Comparison of ENCODE assay signal across 23 cellular contexts in genomic region chr17:2721603-2722002, GRCh38. TPM values are rescaled to one million over a fixed set of nuclear protein-coding genes. Genes with fewer than 3 reads are reported as not detected.
"Had no signal": no experiment of that assay in that cellular context is flagged by ENCODE, and none has a peak within 500 bp of the region (broad histone marks: within the 10 kb centered on the region; RNA-seq: fewer than 3 reads in every experiment).

No MANE protein-coding gene starts in this region.

- DNase-seq: activated CD4-positive, alpha-beta T cell treated with anti-CD3 and anti-CD28 coated beads, Interleukin-2, amount 10 ng/mL, durations not matched to agents 7 days and 5 days; activated effector memory CD4-positive, alpha-beta T cell treated with anti-CD3 and anti-CD28 coated beads, Interleukin-2, amount 50 U/mL, for 16 hours; activated naive CD8-positive, alpha-beta T cell treated with anti-CD3 and anti-CD28 coated beads, Interleukin-2, amount 10 ng/mL, durations not matched to agents 7 days and 5 days; activated T-cell treated with anti-CD3 and anti-CD28 coated beads for 4 hours; body of pancreas; caudate nucleus; dorsolateral prefrontal cortex; foreskin melanocyte; glutamatergic neuron; hippocampal formation; islet precursor cell; lower lobe of right lung; natural killer cell; spleen; stimulated activated CD4-positive, alpha-beta T cell treated with anti-CD3 and anti-CD28 coated beads, Interleukin-2, amount 100 ng/mL, for 24 hours; stomach; trophoblast cell had no signal

- ATAC-seq: body of pancreas, lower lobe of right lung, natural killer cell had no signal

- H3K4me1 Mint-ChIP-seq: natural killer cell had no signal

- H3K27ac ChIP-seq: body of pancreas, dorsolateral prefrontal cortex, lower lobe of right lung, neutrophil, SJSA1, spleen, stomach, vagina had no signal

- H3K4me3 ChIP-seq: body of pancreas, dorsolateral prefrontal cortex, lower lobe of right lung, SJSA1, spleen, stomach, vagina had no signal

- H3K27me3 ChIP-seq: vagina had no signal

- H3K4me3 Mint-ChIP-seq: activated CD4-positive, alpha-beta T cell treated with anti-CD3 and anti-CD28 coated beads, Interleukin-2, amount 10 ng/mL, durations not matched to agents 7 days and 5 days; activated naive CD8-positive, alpha-beta T cell treated with anti-CD3 and anti-CD28 coated beads, Interleukin-2, amount 10 ng/mL, durations not matched to agents 7 days and 5 days; natural killer cell; T-helper 2 cell treated with Interferon-gamma antibody and Interleukin-4, amounts not matched to agents 5 μg/mL and 100 μg/mL, for 36 hours had no signal

- H3K9me3 Mint-ChIP-seq: activated CD4-positive, alpha-beta T cell treated with anti-CD3 and anti-CD28 coated beads, Interleukin-2, amount 10 ng/mL, durations not matched to agents 7 days and 5 days; activated naive CD8-positive, alpha-beta T cell treated with anti-CD3 and anti-CD28 coated beads, Interleukin-2, amount 10 ng/mL, durations not matched to agents 7 days and 5 days; natural killer cell; T-helper 2 cell treated with Interferon-gamma antibody and Interleukin-4, amounts not matched to agents 5 μg/mL and 100 μg/mL, for 36 hours had no signal

- H3K36me3 Mint-ChIP-seq: activated naive CD8-positive, alpha-beta T cell treated with anti-CD3 and anti-CD28 coated beads, Interleukin-2, amount 10 ng/mL, durations not matched to agents 7 days and 5 days; natural killer cell had no signal

- H3K27ac Mint-ChIP-seq: activated CD4-positive, alpha-beta T cell treated with anti-CD3 and anti-CD28 coated beads, Interleukin-2, amount 10 ng/mL, durations not matched to agents 7 days and 5 days; activated naive CD8-positive, alpha-beta T cell treated with anti-CD3 and anti-CD28 coated beads, Interleukin-2, amount 10 ng/mL, durations not matched to agents 7 days and 5 days; natural killer cell; T-helper 2 cell treated with Interferon-gamma antibody and Interleukin-4, amounts not matched to agents 5 μg/mL and 100 μg/mL, for 36 hours had no signal

- H3K36me3 ChIP-seq: lower lobe of right lung, neutrophil, SJSA1, spleen, stomach, vagina had no signal

- H3K9me3 ChIP-seq: body of pancreas, lower lobe of right lung, neutrophil, SJSA1, spleen, stomach, vagina had no signal

RNA-seq across cellular contexts. Expression of gene CCDC92B, which starts 27.8 kb away (rescaled TPM):
- total RNA-seq: fibroblast of lung, natural killer cell, renal cortical epithelial cell, SJSA1 had no signal
- polyA plus RNA-seq: fibroblast of lung had no signal
